In genomic region chr16:69107311-69107962, GRCh38 we compare ENCODE assay signal across 8 cellular contexts. TPM values are rescaled to one million over a fixed set of nuclear protein-coding genes. Genes with fewer than 3 reads are reported as not detected.
DNase-seq lines count a peak whose midpoint lies in the region; ATAC-seq and TF ChIP-seq lines count a peak whose summit lies in the region.

No MANE protein-coding gene starts in this region.

- H3K27ac ChIP-seq in right atrium auricular region (no peak overlapping the region), gastrocnemius medialis (no peak overlapping the region)

- DNase-seq in GM20000 (ENCODE audit: low spot score) (peak; percentile 47), right atrium auricular region (ENCODE audit: low spot score) (no peak), gastrocnemius medialis (no peak), NCI-H510A treated with DMSO at 0.1 percent for 48 hours (lab: John Stamatoyannopoulos, UW) (no peak), H4 (ENCODE audit: low spot score) (no peak), NCI-H2081 treated with DMSO at 0.1 percent for 48 hours (lab: John Stamatoyannopoulos, UW) (no peak)
- no peak for DNase-seq in activated T-helper 2 cell treated with anti-CD3 and anti-CD28 coated beads, Interferon-gamma antibody, Interleukin-2, Interleukin-4, amounts not matched to agents 10 μg/mL and 5 μg/mL and 100 μg/mL, durations not matched to agents 14 hours and 24 hours and 36 hours (ENCODE audit: low spot score)
- DNase-seq in stimulated activated CD4-positive, alpha-beta T cell treated with anti-CD3 and anti-CD28 coated beads, Interleukin-2, amount 100 ng/mL, for 48 hours: no peak

- peaks cover 6% of the 10 kb centered on the region for H3K4me1 Mint-ChIP-seq in activated T-helper 2 cell treated with anti-CD3 and anti-CD28 coated beads, Interferon-gamma antibody, Interleukin-2, Interleukin-4, amounts not matched to agents 10 μg/mL and 5 μg/mL and 100 μg/mL, durations not matched to agents 14 hours and 24 hours and 36 hours (ENCODE audit: low read depth)

- H3K4me1 ChIP-seq in right atrium auricular region (peaks cover 0 to 31% of the 10 kb centered on the region in 2 donors), gastrocnemius medialis (peaks cover 16 to 19% of the 10 kb centered on the region in 2 donors)

- no peak for ATAC-seq in gastrocnemius medialis

- TF ChIP-seq CTCF in GM20000 (IDR thresholded peaks at IDR 0.05; ENCODE audit: extremely low read depth, missing control alignments) (no peak), right atrium auricular region (IDR thresholded peaks at IDR 0.05) (no peak), gastrocnemius medialis (IDR thresholded peaks at IDR 0.05 in 4 of 5, conservative IDR thresholded peaks at IDR 0.05 in 1 of 5) (no peak)

- peaks cover 3% of the 10 kb centered on the region for H3K36me3 Mint-ChIP-seq in activated T-helper 2 cell treated with anti-CD3 and anti-CD28 coated beads, Interferon-gamma antibody, Interleukin-2, Interleukin-4, amounts not matched to agents 10 μg/mL and 5 μg/mL and 100 μg/mL, durations not matched to agents 14 hours and 24 hours and 36 hours (ENCODE audit: low read depth)

- H3K27me3 Mint-ChIP-seq in activated T-helper 2 cell treated with anti-CD3 and anti-CD28 coated beads, Interferon-gamma antibody, Interleukin-2, Interleukin-4, amounts not matched to agents 10 μg/mL and 5 μg/mL and 100 μg/mL, durations not matched to agents 14 hours and 24 hours and 36 hours (ENCODE audit: low read depth): peaks cover 37% of the 10 kb centered on the region

- peak overlapping the region; percentile 45 for H3K4me3 Mint-ChIP-seq in activated T-helper 2 cell treated with anti-CD3 and anti-CD28 coated beads, Interferon-gamma antibody, Interleukin-2, Interleukin-4, amounts not matched to agents 10 μg/mL and 5 μg/mL and 100 μg/mL, durations not matched to agents 14 hours and 24 hours and 36 hours (ENCODE audit: low read depth)

- TF ChIP-seq POLR2A in gastrocnemius medialis (IDR thresholded peaks at IDR 0.05): no peak

- no peak overlapping the region for H3K27ac Mint-ChIP-seq in activated T-helper 2 cell treated with anti-CD3 and anti-CD28 coated beads, Interferon-gamma antibody, Interleukin-2, Interleukin-4, amounts not matched to agents 10 μg/mL and 5 μg/mL and 100 μg/mL, durations not matched to agents 14 hours and 24 hours and 36 hours

- peak overlapping the region; percentile 39 to 61 for H3K4me3 ChIP-seq in right atrium auricular region
- H3K4me3 ChIP-seq in gastrocnemius medialis: peak overlapping the region; percentile 49 to 59 (median 54)

- H3K36me3 ChIP-seq in right atrium auricular region (no peaks in the 10 kb centered on the region), gastrocnemius medialis (peaks cover 0 to 6% of the 10 kb centered on the region in 2 donors)

- no peaks in the 10 kb centered on the region for H3K9me3 ChIP-seq in right atrium auricular region
- H3K9me3 ChIP-seq in gastrocnemius medialis: no peaks in the 10 kb centered on the region

- in situ Hi-C loops in gastrocnemius medialis (cut with MboI; ENCODE audit: low sequenced_read_pairs in 4 of 4): loop anchor here in 2 of 4 donors (25.0 kb wide), 1 partner anchor 570 kb away; the partner anchor contains the start of gene ZFP90 (in 2 of the 2)

- intact Hi-C loops in activated T-helper 2 cell treated with anti-CD3 and anti-CD28 coated beads, Interferon-gamma antibody, Interleukin-2, Interleukin-4, amounts not matched to agents 10 μg/mL and 5 μg/mL and 100 μg/mL, durations not matched to agents 14 hours and 24 hours and 36 hours (cut with micrococcal nuclease): no loop called here
- intact Hi-C loops in gastrocnemius medialis (cut with DNase I; ENCODE audit: low total_unique reads): loop anchor here (5.0 kb wide), 1 partner anchor 205 kb away; no protein-coding TSS in a partner anchor

- H3K27me3 ChIP-seq in right atrium auricular region: no peaks in the 10 kb centered on the region
- H3K27me3 ChIP-seq in gastrocnemius medialis: no peaks in the 10 kb centered on the region

- no peaks in the 10 kb centered on the region for H3K9me3 Mint-ChIP-seq in activated T-helper 2 cell treated with anti-CD3 and anti-CD28 coated beads, Interferon-gamma antibody, Interleukin-2, Interleukin-4, amounts not matched to agents 10 μg/mL and 5 μg/mL and 100 μg/mL, durations not matched to agents 14 hours and 24 hours and 36 hours

RNA-seq across cellular contexts. Expression of gene HAS3, which starts 2.0 kb away (rescaled TPM):
- 1.1 and 1.2 TPM in 2 replicates for total RNA-seq in activated T-helper 2 cell treated with anti-CD3 and anti-CD28 coated beads, Interferon-gamma antibody, Interleukin-2, Interleukin-4, amounts not matched to agents 10 μg/mL and 5 μg/mL and 100 μg/mL, durations not matched to agents 14 hours and 24 hours and 36 hours
- total RNA-seq in right atrium auricular region: under 1 TPM; 0.11 to 0.28 TPM
- 10 to 100 TPM in 1 of 4 donors, 1 to 10 TPM in 1, under 1 TPM in 1, not detected in 1; 0.23 to 10.0 (median 1.6) TPM for total RNA-seq in gastrocnemius medialis
- 0.45 TPM in 1 of 2 replicates, not detected in the other for total RNA-seq in H4 (2014; rRNA removed; shearing (Covaris generic))

RNA-seq across cellular contexts. Expression of gene CHTF8, which starts 25.0 kb away (rescaled TPM):
- total RNA-seq in activated T-helper 2 cell treated with anti-CD3 and anti-CD28 coated beads, Interferon-gamma antibody, Interleukin-2, Interleukin-4, amounts not matched to agents 10 μg/mL and 5 μg/mL and 100 μg/mL, durations not matched to agents 14 hours and 24 hours and 36 hours: 121 and 138 TPM in 2 replicates
- total RNA-seq in right atrium auricular region (10 to 100 TPM; 49.4 to 60.5 TPM), gastrocnemius medialis (10 to 100 TPM; 27.3 to 52.3 (median 34.8) TPM)
- 59.1 and 59.3 TPM in 2 replicates for total RNA-seq in H4 (2014; rRNA removed; shearing (Covaris generic))

RNA-seq across cellular contexts. Expression of gene UTP4, which starts 25.0 kb away (rescaled TPM):
- total RNA-seq in activated T-helper 2 cell treated with anti-CD3 and anti-CD28 coated beads, Interferon-gamma antibody, Interleukin-2, Interleukin-4, amounts not matched to agents 10 μg/mL and 5 μg/mL and 100 μg/mL, durations not matched to agents 14 hours and 24 hours and 36 hours: 104 and 107 TPM in 2 replicates
- 10 to 100 TPM; 11.4 to 29.6 TPM for total RNA-seq in right atrium auricular region
- 10 to 100 TPM; 33.1 to 44.2 (median 35.5) TPM for total RNA-seq in gastrocnemius medialis
- total RNA-seq in H4 (2014; rRNA removed; shearing (Covaris generic)): 16.3 and 22.7 TPM in 2 replicates
